In the genomic region with DNA sequence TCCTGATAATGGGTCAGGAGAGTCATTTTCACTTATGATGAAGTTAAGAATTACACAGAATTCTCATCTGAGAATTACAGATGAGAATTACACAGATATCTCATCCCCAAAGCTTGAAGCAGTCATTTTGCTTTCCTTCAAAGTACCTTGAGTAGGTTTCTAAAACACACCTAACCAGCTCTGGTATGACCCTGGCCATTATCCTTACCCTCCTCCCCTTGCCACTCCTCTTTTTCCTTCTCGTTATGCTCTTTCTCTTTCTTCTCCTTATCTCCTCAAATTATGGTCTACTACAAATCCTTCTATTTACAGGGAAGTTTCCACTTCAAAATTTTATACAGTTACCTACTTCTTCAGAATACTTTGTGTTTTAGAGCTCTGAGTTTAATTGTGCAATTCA, we compare ENCODE assay signal across 13 cellular contexts.
"Had no signal": no experiment of that assay in that cellular context is flagged by ENCODE, and none has a peak within 500 bp of the region (broad histone marks: within the 10 kb centered on the region; RNA-seq: fewer than 3 reads in every experiment).

No MANE protein-coding gene starts in this region.

- H3K36me3 Mint-ChIP-seq: activated CD4-positive, alpha-beta memory T cell treated with anti-CD3 and anti-CD28 coated beads for 36 hours; activated naive CD8-positive, alpha-beta T cell treated with anti-CD3 and anti-CD28 coated beads, Interleukin-2, amount 10 ng/mL, durations not matched to agents 7 days and 5 days had no signal

- H3K36me3 ChIP-seq: stomach, thyroid gland had no signal

- H3K27me3 ChIP-seq: stomach, thyroid gland had no signal

- H3K9me3 ChIP-seq: stomach, thyroid gland had no signal

- H3K4me3 ChIP-seq: stomach, thyroid gland had no signal

- H3K27me3 Mint-ChIP-seq: effector memory CD8-positive, alpha-beta T cell had no signal

- ATAC-seq: effector memory CD8-positive, alpha-beta T cell had no signal

- DNase-seq: activated CD4-positive, alpha-beta memory T cell treated with anti-CD3 and anti-CD28 coated beads for 36 hours; activated CD4-positive, alpha-beta T cell treated with anti-CD3 and anti-CD28 coated beads for 1 hour; activated gamma-delta T cell treated with Interleukin-2 at 50 U/mL for 16 hours; activated naive CD8-positive, alpha-beta T cell treated with anti-CD3 and anti-CD28 coated beads, Interleukin-2, amount 10 ng/mL, durations not matched to agents 7 days and 5 days; activated T-cell treated with anti-CD3 and anti-CD28 coated beads, Interleukin-2, amount 50 U/mL, for 48 hours; effector memory CD8-positive, alpha-beta T cell; hippocampal formation; stimulated activated CD4-positive, alpha-beta T cell treated with anti-CD3 and anti-CD28 coated beads, Interleukin-2, amount 100 ng/mL, for 48 hours; stomach; SW 1271; thyroid gland had no signal

- H3K9me3 Mint-ChIP-seq: activated CD4-positive, alpha-beta memory T cell treated with anti-CD3 and anti-CD28 coated beads for 36 hours; nephron; T-helper 2 cell treated with Interferon-gamma antibody and Interleukin-4, amounts not matched to agents 5 μg/mL and 100 μg/mL, for 36 hours had no signal

- H3K27ac Mint-ChIP-seq: activated CD4-positive, alpha-beta memory T cell treated with anti-CD3 and anti-CD28 coated beads for 36 hours; activated naive CD8-positive, alpha-beta T cell treated with anti-CD3 and anti-CD28 coated beads, Interleukin-2, amount 10 ng/mL, durations not matched to agents 7 days and 5 days; effector memory CD8-positive, alpha-beta T cell; nephron; T-helper 2 cell treated with Interferon-gamma antibody and Interleukin-4, amounts not matched to agents 5 μg/mL and 100 μg/mL, for 36 hours had no signal

- H3K27ac ChIP-seq: stomach had no signal

- H3K4me3 Mint-ChIP-seq: activated CD4-positive, alpha-beta memory T cell treated with anti-CD3 and anti-CD28 coated beads for 36 hours; activated naive CD8-positive, alpha-beta T cell treated with anti-CD3 and anti-CD28 coated beads, Interleukin-2, amount 10 ng/mL, durations not matched to agents 7 days and 5 days; effector memory CD8-positive, alpha-beta T cell; nephron; T-helper 2 cell treated with Interferon-gamma antibody and Interleukin-4, amounts not matched to agents 5 μg/mL and 100 μg/mL, for 36 hours had no signal
